21 cellular contexts compared by ENCODE assay signal in genomic region chr17:19642373-19642893, GRCh38. TPM values are rescaled to one million over a fixed set of nuclear protein-coding genes. Genes with fewer than 3 reads are reported as not detected.
DNase-seq lines count a peak whose midpoint lies in the region; ATAC-seq, FAIRE-seq and TF ChIP-seq lines count a peak whose summit lies in the region.
"Had no signal": no experiment of that assay in that cellular context is flagged by ENCODE, and none has a peak within 500 bp of the region (broad histone marks: within the 10 kb centered on the region; RNA-seq: fewer than 3 reads in every experiment).

No MANE protein-coding gene starts in this region.

- DNase-seq in A549 (ENCODE audit: low read depth in 1 of 2, low spot score in 1 of 2) (no peak), GM23338 (ENCODE audit: low spot score) (no peak), right lobe of liver (no peak), tibial nerve (ENCODE audit: low spot score in 2 of 2) (no peak), Right ventricle myocardium superior (no peak)
- DNase-seq: ACHN; CD4-positive, alpha-beta T cell; COR-L47; DMS79; HFFc6; KBM-7; NCI-H1092; NCI-H1436 treated with DMSO at 0.1 percent for 48 hours; NCI-H1930; NK-92 treated with Interleukin-12 subunit alpha and Interleukin-12 subunit beta, amount 100 ng/mL, for 24 hours had no signal

- H3K9me2 ChIP-seq in GM23338 (ENCODE audit: insufficient read depth) = no peaks in the 10 kb centered on the region; the same call in 1 of the 2 replicates

- FAIRE-seq in A549 (lab: Jason Lieb, UNC) = no peak
- FAIRE-seq: GM19239, RCC 7860 had no signal

- no peak for TF ChIP-seq RAD21 in A549 (conservative IDR thresholded peaks at IDR 0.05 in 1 of 2, IDR thresholded peaks at IDR 0.05 in 1 of 2)

- H3K9me3 ChIP-seq in A549 (no peaks in the 10 kb centered on the region; the same call in 2 of the 3 replicates), right lobe of liver (no peaks in the 10 kb centered on the region), tibial nerve (no peaks in the 10 kb centered on the region)

- no peaks in the 10 kb centered on the region for H3K36me3 Mint-ChIP-seq in GM23338 (ENCODE audit: low read depth)

- H3K27ac ChIP-seq in A549 = no peak overlapping the region; a peak in 1 of 6 replicates
- H3K27ac ChIP-seq in GM23338 (ENCODE audit: low read depth) = no peak overlapping the region
- peak overlapping the region; percentile 33 for H3K27ac ChIP-seq in VCaP
- peak overlapping the region; percentile 51 to 96 (median 90) for H3K27ac ChIP-seq in right lobe of liver
- H3K27ac ChIP-seq in tibial nerve = no peak overlapping the region
- H3K27ac ChIP-seq: BLaER1, HL-60 had no signal

- peaks cover under 1% of the 10 kb centered on the region; the same call in 1 of the 2 replicates for H3F3A ChIP-seq in GM23338 (replicated peaks; ENCODE audit: low read depth)

- no peak for TF ChIP-seq CTCF in A549 (IDR thresholded peaks at IDR 0.05)
- TF ChIP-seq CTCF in GM23338 (conservative IDR thresholded peaks at IDR 0.05; ENCODE audit: low read depth in 2 of 2) = no peak
- TF ChIP-seq CTCF in VCaP (conservative IDR thresholded peaks at IDR 0.05) = no peak
- no peak for TF ChIP-seq CTCF in right lobe of liver (IDR thresholded peaks at IDR 0.05)
- no peak for TF ChIP-seq CTCF in tibial nerve (IDR thresholded peaks at IDR 0.05)

- no peaks in the 10 kb centered on the region for H3K79me2 ChIP-seq in GM23338 (replicated peaks; ENCODE audit: insufficient read depth)

- H2AFZ ChIP-seq in GM23338 = no peak overlapping the region

- no peaks in the 10 kb centered on the region for H4K20me1 ChIP-seq in GM23338 (replicated peaks; ENCODE audit: insufficient read depth)
- H4K20me1 ChIP-seq: BLaER1 had no signal

- H3K36me3 ChIP-seq in GM23338 (ENCODE audit: insufficient read depth) (no peaks in the 10 kb centered on the region), right lobe of liver (no peaks in the 10 kb centered on the region), tibial nerve (no peaks in the 10 kb centered on the region)
- H3K36me3 ChIP-seq: BLaER1 had no signal

- H3K9me3 Mint-ChIP-seq in GM23338 = no peaks in the 10 kb centered on the region
- H3K9me3 Mint-ChIP-seq: CD4-positive, alpha-beta T cell; HFFc6 had no signal

- peaks cover 39% of the 10 kb centered on the region for H3K4me1 Mint-ChIP-seq in GM23338

- no peak overlapping the region for H3K27ac Mint-ChIP-seq in GM23338
- H3K27ac Mint-ChIP-seq: CD4-positive, alpha-beta T cell; HFFc6 had no signal

- intact Hi-C loops in right lobe of liver (cut with DNase I) = loop anchor here in 1 of 2 donors (10.0 kb wide), 1 partner anchor 88 kb away; no protein-coding TSS in a partner anchor
- intact Hi-C loops in Right ventricle myocardium superior (cut with DNase I) = no loop called here

- 71% methylated on average over 5 of the region's 5 CpGs for WGBS in A549 (ENCODE audit: missing lambda C conversion rate)
- WGBS in right lobe of liver (ENCODE audit: insufficient coverage, low coverage, low lambda C conversion rate, missing lambda C conversion rate) = 21% methylated on average over 5 of the region's 5 CpGs
- 67 to 80% methylated on average over 5 of the region's 5 CpGs for WGBS in tibial nerve, 2 donors

- no peak overlapping the region for H3K4me3 ChIP-seq in A549
- H3K4me3 ChIP-seq in GM23338 = no peak overlapping the region
- peak overlapping the region in 2 of 3 donors; percentile 17 for H3K4me3 ChIP-seq in right lobe of liver
- H3K4me3 ChIP-seq in tibial nerve = no peak overlapping the region
- H3K4me3 ChIP-seq: BLaER1 had no signal

- peaks cover 17% of the 10 kb centered on the region for H3K27me3 ChIP-seq in GM23338 (ENCODE audit: insufficient read depth)
- H3K27me3 ChIP-seq in right lobe of liver = no peaks in the 10 kb centered on the region
- no peaks in the 10 kb centered on the region for H3K27me3 ChIP-seq in tibial nerve
- H3K27me3 ChIP-seq: BLaER1 had no signal

- ATAC-seq in A549 (no peak), GM23338 (no peak), right lobe of liver (peak; percentile 29 to 64 (median 53)), GM18867 (IDR thresholded peaks at IDR 0.05; ENCODE audit: unreplicated experiment) (no peak), Right ventricle myocardium superior (ENCODE audit: poor library complexity) (no peak)

- peak overlapping the region; percentile 1; the same call in 1 of the 3 replicates for H3K4me3 Mint-ChIP-seq in GM23338
- H3K4me3 Mint-ChIP-seq: CD4-positive, alpha-beta T cell; HFFc6 had no signal

- TF ChIP-seq POLR2A in A549 (IDR thresholded peaks at IDR 0.05; ENCODE audit: low read length) = no peak
- no peak for TF ChIP-seq POLR2A in right lobe of liver (IDR thresholded peaks at IDR 0.05)
- TF ChIP-seq POLR2A in tibial nerve (IDR thresholded peaks at IDR 0.05) = no peak

- POLR2A ChIA-PET in A549 (lab: Yijun Ruan, JAX) = interaction anchor here (0.7 kb wide), 1 partner anchor 13 kb away, joined by 3 read pairs; no protein-coding TSS in a partner anchor

- peaks cover 10% of the 10 kb centered on the region for H3K27me3 Mint-ChIP-seq in GM23338 (ENCODE audit: insufficient read depth, low read depth, poor library complexity)

- H3K4me1 ChIP-seq in A549 (peaks cover 53% of the 10 kb centered on the region), GM23338 (ENCODE audit: insufficient read depth) (peaks cover 38% of the 10 kb centered on the region), right lobe of liver (peaks cover 0 to 37% (median 17%) of the 10 kb centered on the region in 4 donors), tibial nerve (peaks cover 0 to 16% (median 11%) of the 10 kb centered on the region in 4 donors)

- TF ChIP-seq EP300 in A549 (IDR thresholded peaks at IDR 0.05) = no peak
- no peak for TF ChIP-seq EP300 in tibial nerve (IDR thresholded peaks at IDR 0.05)

- peak overlapping the region; percentile 29 for H3K4me2 ChIP-seq in A549
- H3K4me2 ChIP-seq in GM23338 = no peak overlapping the region
- H3K4me2 ChIP-seq: BLaER1 had no signal

- CTCF ChIA-PET in A549 (lab: Yijun Ruan, JAX) = interaction anchor here (1.0 to 4.2 kb wide), 7 partner anchors 11 to 124 kb away, joined by 3 to 20 read pairs (median 9); partner anchors contain the start of gene ALDH3A1

TF ChIP-seq in A549, 52 proteins besides CTCF, POLR2A, EP300 and RAD21 (continues in another document):
- TF ChIP-seq SMC3 (IDR thresholded peaks at IDR 0.05) (no peak), ELK1 (IDR thresholded peaks at IDR 0.05; ENCODE audit: low read depth, low read length) (no peak), FOXS1 (CRISPR knock-in tag; IDR thresholded peaks at IDR 0.05) (no peak), ESRRA (IDR thresholded peaks at IDR 0.05; ENCODE audit: borderline replicate concordance, low read length) (no peak), POLR2AphosphoS2 (conservative IDR thresholded peaks at IDR 0.05; ENCODE audit: low read length) (no peak), TFCP2L1 (CRISPR knock-in tag; IDR thresholded peaks at IDR 0.05) (no peak), MAFK (IDR thresholded peaks at IDR 0.05; ENCODE audit: partially characterized antibody) (no peak)

TF ChIP-seq in GM23338, 12 proteins besides CTCF, POLR2A, EP300 and RAD21 (continues in another document):
- TF ChIP-seq STAT1 (IDR thresholded peaks at IDR 0.05; ENCODE audit: unreplicated experiment) (no peak), ZNF114 (CRISPR knock-in tag; IDR thresholded peaks at IDR 0.05) (no peak), ZNF331 (CRISPR knock-in tag; IDR thresholded peaks at IDR 0.05; ENCODE audit: low read depth) (no peak), POLR2AphosphoS5 (IDR thresholded peaks at IDR 0.05; ENCODE audit: low read depth) (no peak)

RNA-seq across cellular contexts. Expression of gene ALDH3A2, which starts 6.1 kb away (rescaled TPM):
- 195 and 225 TPM in 2 replicates for polyA plus RNA-seq in A549 (2011; rRNA removed)
- polyA plus RNA-seq in A549 (2012; cell fraction: cytosol; rRNA removed) = 90.7 and 101 TPM in 2 replicates
- 159 and 162 TPM in 2 replicates for polyA plus RNA-seq in A549 (2012; cell fraction: nucleus; rRNA removed)
- 140 to 142 TPM (median 140 TPM) in 3 replicates for polyA plus RNA-seq in A549 (2017; fragmentation: RNase III; extraction: RNeasy Plus Mini Kit Qiagen cat#74134 plus additional on column Dnase treatment)
- 110 and 113 TPM in 2 replicates for polyA minus RNA-seq in A549 (2011; rRNA and poly(A)+ RNA removed)
- total RNA-seq in GM23338 (2014; rRNA removed; shearing (Covaris generic)) = 130 and 159 TPM in 2 replicates
- polyA plus RNA-seq in GM23338 (2016; fragmentation: Nextera tagmentation; extraction: Ambion mirVana) = 31.3 TPM in 2 replicates
- total RNA-seq in right lobe of liver = 100 to 1,000 TPM; 102 to 264 (median 182) TPM
- total RNA-seq in tibial nerve = 100 to 1,000 TPM in 2 of 4 donors, 10 to 100 TPM in 2; 84.3 to 152 (median 105) TPM
- 53.6 TPM for total RNA-seq in Right ventricle myocardium superior

Comparison
In these comparisons a context has a peak if more than half of its experiments do, and no peak if none do; other contexts are left out.
1. ATAC-seq: peak in right lobe of liver (4 of 4); none in A549 (0 of 2), GM23338 (single experiment), GM18867 (single experiment) and Right ventricle myocardium superior (single experiment).
2. H3K27ac ChIP-seq: peak in VCaP (single experiment) and right lobe of liver (3 of 3); none in A549 (0 of 2), GM23338 (single experiment) and tibial nerve (0 of 4).
3. H3K4me3 ChIP-seq: peak in right lobe of liver (2 of 3); none in A549 (single experiment), GM23338 (single experiment) and tibial nerve (0 of 4).